In the genomic region with DNA sequence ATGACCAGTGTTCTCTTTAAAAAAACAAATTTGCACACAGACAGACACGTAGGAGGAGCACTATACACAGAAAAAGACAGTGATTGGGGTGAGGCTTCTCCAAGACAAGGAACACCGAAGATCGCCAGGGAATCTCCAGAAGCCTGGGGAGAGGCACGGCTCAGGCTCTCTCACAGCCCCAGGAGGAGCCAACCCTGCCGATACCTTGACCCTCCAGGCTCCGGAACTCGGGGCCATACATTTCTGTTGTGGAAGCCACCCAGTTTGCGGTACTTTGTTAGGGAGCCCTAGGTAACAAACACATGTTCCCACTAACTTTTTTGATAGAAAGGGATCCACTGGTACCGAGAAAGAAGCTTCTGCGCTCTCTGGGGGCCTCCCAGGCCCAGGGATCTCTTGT, we compare ENCODE assay signal across 22 cellular contexts. TPM values are rescaled to one million over a fixed set of nuclear protein-coding genes. Genes with fewer than 3 reads are reported as not detected.
DNase-seq lines count a peak whose midpoint lies in the region; ATAC-seq, FAIRE-seq and TF ChIP-seq lines count a peak whose summit lies in the region.
"Had no signal": no experiment of that assay in that cellular context is flagged by ENCODE, and none has a peak within 500 bp of the region (broad histone marks: within the 10 kb centered on the region; RNA-seq: fewer than 3 reads in every experiment).

No MANE protein-coding gene starts in this region.

- BruUV-seq in K562 (replicated peaks; lab: Mats Ljungman, UMichigan): no TSS peak

- TF ChIP-seq RAD21 in K562 (CRISPR knock-in tag; conservative IDR thresholded peaks at IDR 0.05 in 1 of 2, IDR thresholded peaks at IDR 0.05 in 1 of 2): no peak

- H3K9me3 ChIP-seq in K562 (replicated peaks; ENCODE audit: control insufficient read depth, insufficient read depth, low read depth, low read length) (peaks cover 2% of the 10 kb centered on the region; the same call in 1 of the 2 replicates), endodermal cell (ENCODE audit: control insufficient read depth, low read length) (no peaks in the 10 kb centered on the region), stomach (no peaks in the 10 kb centered on the region)
- H3K9me3 ChIP-seq: A549, BE2C had no signal

- TF ChIP-seq CTCF in K562 (IDR thresholded peaks at IDR 0.05 in 2 of 3, conservative IDR thresholded peaks at IDR 0.05 in 1 of 3; ENCODE audit: insufficient read depth in 2 of 3, low read depth in 1 of 3, low read length in 3 of 3) (no peak), endodermal cell (conservative IDR thresholded peaks at IDR 0.05) (no peak), stomach (IDR thresholded peaks at IDR 0.05) (no peak)

- H3K36me3 ChIP-seq in K562 (ENCODE audit: control insufficient read depth, insufficient read depth, low read length) (no peaks in the 10 kb centered on the region), endodermal cell (ENCODE audit: control insufficient read depth, insufficient read depth, low read length) (no peaks in the 10 kb centered on the region), stomach (no peaks in the 10 kb centered on the region)
- H3K36me3 ChIP-seq: BE2C; BLaER1 treated with 17β-estradiol and CSF1 and Interleukin-3, amounts not matched to agents 10 nM and 100 nM had no signal

- TF ChIP-seq POLR2A in K562 (conservative IDR thresholded peaks at IDR 0.05) (no peak), stomach (IDR thresholded peaks at IDR 0.05) (no peak)

- no peaks in the 10 kb centered on the region for H3K79me2 ChIP-seq in K562 (ENCODE audit: control insufficient read depth, insufficient read depth, low read length)

- H3K9ac ChIP-seq in K562 (ENCODE audit: insufficient read depth in 1 of 2, low read depth in 2 of 2, low read length in 2 of 2) (no peak overlapping the region), endodermal cell (ENCODE audit: extremely low read depth, low read length, poor library complexity, severe bottlenecking) (no peak overlapping the region)
- H3K9ac ChIP-seq: BLaER1 treated with 17β-estradiol and CSF1 and Interleukin-3, amounts not matched to agents 10 nM and 100 nM had no signal

- H4K20me1 ChIP-seq in K562 (replicated peaks; ENCODE audit: control insufficient read depth, insufficient read depth, low read length): no peaks in the 10 kb centered on the region

- H3K36me3 Mint-ChIP-seq in endodermal cell (ENCODE audit: low read depth): no peaks in the 10 kb centered on the region
- H3K36me3 Mint-ChIP-seq in naive thymus-derived CD8-positive, alpha-beta T cell: peaks cover 0 to 14% (median 6%) of the 10 kb centered on the region in 3 donors

- CTCF ChIA-PET in K562 (lab: Yijun Ruan, JAX; ENCODE audit: low intra/inter-chr PET ratio): no interaction called here

- H3K4me2 ChIP-seq in K562 (ENCODE audit: insufficient read depth, low read length): no peak overlapping the region
- H3K4me2 ChIP-seq: A549 had no signal

- POLR2A ChIA-PET in K562 (lab: Yijun Ruan, JAX): no interaction called here
- POLR2A ChIA-PET in naive thymus-derived CD8-positive, alpha-beta T cell (lab: Charles Lee): no interaction called here

- H3K9me1 ChIP-seq in K562 (ENCODE audit: control insufficient read depth, insufficient read depth, low read length): no peaks in the 10 kb centered on the region

- no peak overlapping the region for H3K4me3 ChIP-seq in K562
- no peak overlapping the region for H3K4me3 ChIP-seq in endodermal cell (ENCODE audit: low read length)
- no peak overlapping the region for H3K4me3 ChIP-seq in stomach
- H3K4me3 ChIP-seq: A549; BLaER1 treated with 17β-estradiol and CSF1 and Interleukin-3, amounts not matched to agents 10 nM and 100 nM had no signal

- no peak overlapping the region for H2AFZ ChIP-seq in K562 (ENCODE audit: low read depth, low read length)

- ATAC-seq in K562: no peak
- ATAC-seq in naive thymus-derived CD8-positive, alpha-beta T cell: no peak
- ATAC-seq: HCT116 had no signal

- WGBS in K562 (ENCODE audit: insufficient coverage, low coverage, missing lambda C conversion rate): 16% methylated on average over 7 of the region's 10 CpGs
- WGBS in endodermal cell (ENCODE audit: insufficient coverage in 1 of 2, insufficient read length in 1 of 2), 2 experiments: 67 to 86% methylated on average over 4 to 10 of the region's 10 CpGs
- WGBS in stomach, 5 donors: 84 to 86% (median 85%) methylated on average over 10 of the region's 10 CpGs

- peaks cover 36% of the 10 kb centered on the region for H3K4me1 Mint-ChIP-seq in endodermal cell
- H3K4me1 Mint-ChIP-seq in naive thymus-derived CD8-positive, alpha-beta T cell: peaks cover 0 to 2% (median 0%) of the 10 kb centered on the region in 4 donors
- H3K4me1 Mint-ChIP-seq: CD8-positive, alpha-beta memory T cell had no signal

- H3K4me1 ChIP-seq in K562 (replicated peaks in 1 of 2; ENCODE audit: control insufficient read depth in 2 of 2, insufficient read depth in 2 of 2, low read length in 2 of 2): peaks cover 2 to 9% of the 10 kb centered on the region in 2 experiments; a peak in 4 of 5 replicates
- no peaks in the 10 kb centered on the region for H3K4me1 ChIP-seq in endodermal cell (ENCODE audit: control insufficient read depth, insufficient read depth, low read length)
- H3K4me1 ChIP-seq in stomach: peaks cover 0 to 27% (median 13%) of the 10 kb centered on the region in 4 donors
- H3K4me1 ChIP-seq: A549, BE2C had no signal

- DNase-seq in K562 (ENCODE audit: extremely low read depth in 1 of 4, low spot score in 3 of 4) (no peak), endodermal cell (no peak), stomach (no peak), NCI-H2081 (lab: John Stamatoyannopoulos, UW) (no peak), pons (ENCODE audit: low spot score) (no peak)
- no peak for DNase-seq in naive thymus-derived CD8-positive, alpha-beta T cell
- DNase-seq: 8988T; ACHN; AML-193; BE2C; CD4-positive, alpha-beta T cell; CD8-positive, alpha-beta memory T cell; DMS 273 treated with DMSO at 0.1 percent for 48 hours; GF-D8; GOT3 had no signal

- H3K27ac Mint-ChIP-seq in endodermal cell: peak overlapping the region; percentile 10
- peak overlapping the region in 1 of 10 donors; percentile 48 for H3K27ac Mint-ChIP-seq in naive thymus-derived CD8-positive, alpha-beta T cell
- H3K27ac Mint-ChIP-seq: CD4-positive, alpha-beta T cell; CD8-positive, alpha-beta memory T cell had no signal

- H3K27ac ChIP-seq in K562 (ENCODE audit: extremely low read depth, low read depth, low read length) (no peak overlapping the region), endodermal cell (ENCODE audit: low read depth, low read length) (no peak overlapping the region), stomach (peak overlapping the region in 3 of 5 donors; percentile 14 to 90 (median 80))
- H3K27ac ChIP-seq: A549; BLaER1 treated with 17β-estradiol and CSF1 and Interleukin-3, amounts not matched to agents 10 nM and 100 nM had no signal

- no peaks in the 10 kb centered on the region for H3K9me3 Mint-ChIP-seq in endodermal cell
- H3K9me3 Mint-ChIP-seq in naive thymus-derived CD8-positive, alpha-beta T cell: peaks cover 0 to 13% (median 2%) of the 10 kb centered on the region in 9 donors

- H3K27me3 Mint-ChIP-seq in endodermal cell (ENCODE audit: insufficient read depth): peaks cover 5% of the 10 kb centered on the region
- H3K27me3 Mint-ChIP-seq in naive thymus-derived CD8-positive, alpha-beta T cell: peaks cover 0 to 2% (median 0%) of the 10 kb centered on the region in 5 donors
- H3K27me3 Mint-ChIP-seq: CD4-positive, alpha-beta T cell; CD8-positive, alpha-beta memory T cell had no signal

- intact Hi-C loops in K562 (cut with micrococcal nuclease): no loop called here
- intact Hi-C loops in stomach (cut with DNase I; ENCODE audit: low total_unique reads): no loop called here

- in situ Hi-C loops in K562 (cut with MboI): no loop called here

- TF ChIP-seq EP300 in K562 (IDR thresholded peaks at IDR 0.05; ENCODE audit: low read length): no peak
- no peak for TF ChIP-seq EP300 in stomach (IDR thresholded peaks at IDR 0.05)

- FAIRE-seq in K562 (lab: Jason Lieb, UNC): no peak
- FAIRE-seq: A549, D721Med, GM12891 had no signal

- H3K27me3 ChIP-seq in K562 (ENCODE audit: control insufficient read depth in 2 of 2, insufficient read depth in 2 of 2, low read length in 2 of 2) (peaks cover 16 to 56% of the 10 kb centered on the region in 2 experiments), endodermal cell (ENCODE audit: control insufficient read depth, insufficient read depth, low read length, poor library complexity, severe bottlenecking) (no peaks in the 10 kb centered on the region), stomach (no peaks in the 10 kb centered on the region)
- H3K27me3 ChIP-seq: BE2C had no signal

- no peak overlapping the region for H3K4me3 Mint-ChIP-seq in endodermal cell
- no peak overlapping the region for H3K4me3 Mint-ChIP-seq in naive thymus-derived CD8-positive, alpha-beta T cell
- H3K4me3 Mint-ChIP-seq: CD14-positive monocyte; CD4-positive, alpha-beta T cell; CD8-positive, alpha-beta memory T cell; H9 had no signal

TF ChIP-seq in K562, 482 proteins besides CTCF, POLR2A, EP300 and RAD21 (continues in another document):
- no peak for TF ChIP-seq STAT5B (CRISPR knock-in tag; IDR thresholded peaks at IDR 0.05)

RNA-seq across cellular contexts. Expression of a gene that starts 55.8 kb away (rescaled TPM):
- 102 and 114 TPM in 2 replicates for total RNA-seq in K562 (2011; cell fraction: chromatin; rRNA removed; ENCODE audit: low replicate concordance)
- 84.7 and 95.4 TPM in 2 replicates for total RNA-seq in K562 (2011; cell fraction: nucleolus; rRNA removed)
- 123 and 174 TPM in 2 replicates for total RNA-seq in K562 (2011; cell fraction: nucleoplasm; rRNA removed)
- total RNA-seq in K562 (2014; rRNA removed) (54.8 and 63.8 TPM in 2 replicates), K562 (2014; rRNA removed; fragmentation: Illumina TruSeq; extraction: Trizol) (71.6 and 81.9 TPM in 2 replicates), K562 (2015; rRNA removed; fragmentation: Illumina TruSeq; extraction: Trizol) (75.1 and 76.5 TPM in 2 replicates), K562 (2021) (93.7 and 101 TPM in 2 replicates), endodermal cell (100 to 1,000 TPM; 104 to 111 TPM), stomach (10 to 100 TPM in 4 of 5 donors, 1 to 10 TPM in 1; 3.5 to 90.6 (median 81.7) TPM)
- polyA plus RNA-seq in K562 (2011; rRNA removed) (113 and 114 TPM in 2 replicates), K562 (2014; fragmentation: Illumina TruSeq; extraction: Trizol) (94.6 and 99.4 TPM in 2 replicates), K562 (2014; fragmentation: Nextera tagmentation; extraction: Ambion mirVana) (10 to 100 TPM; 38.7 to 51.8 TPM), K562 (2014; rRNA removed) (80.0 and 81.8 TPM in 2 replicates), stomach (10 to 100 TPM; 50.7 to 62.6 (median 57.1) TPM)
- polyA plus RNA-seq in K562 (2011; cell fraction: cytosol; rRNA removed): 83.1 and 112 TPM in 2 replicates
- 148 and 169 TPM in 2 replicates for polyA plus RNA-seq in K562 (2011; cell fraction: nucleus; rRNA removed)
- polyA plus RNA-seq in K562 (2012): 77.9 and 94.5 TPM in 2 replicates
- 128 and 153 TPM in 2 replicates for polyA minus RNA-seq in K562 (2011; rRNA and poly(A)+ RNA removed)
- 40.1 and 42.8 TPM in 2 replicates for polyA minus RNA-seq in K562 (2011; cell fraction: cytosol; rRNA and poly(A)+ RNA removed)
- polyA minus RNA-seq in K562 (2011; cell fraction: nucleus; rRNA and poly(A)+ RNA removed): 45.5 and 68.2 TPM in 2 replicates
- polyA plus RNA-seq in endodermal cell (2013, experiment 1 of 2): 80.2 TPM
- 68.5 TPM for polyA plus RNA-seq in endodermal cell (2013, experiment 2 of 2)
- 10 to 100 TPM; 78.8 to 80.1 TPM for total RNA-seq in naive thymus-derived CD8-positive, alpha-beta T cell
- 10 to 100 TPM; 87.3 to 95.9 (median 93.4) TPM for polyA plus RNA-seq in naive thymus-derived CD8-positive, alpha-beta T cell

Comparison
In these comparisons a context has a peak if more than half of its experiments do, and no peak if none do; other contexts are left out.
1. H3K27ac ChIP-seq: peak in stomach (3 of 5); none in K562 (single experiment) and endodermal cell (single experiment).